Comparison of ENCODE assay signal across 8 cellular contexts in genomic region chr14:75126679-75127473, GRCh38. TPM values are rescaled to one million over a fixed set of nuclear protein-coding genes. Genes with fewer than 3 reads are reported as not detected.
DNase-seq lines count a peak whose midpoint lies in the region; ATAC-seq lines count a peak whose summit lies in the region.

Gene NEK9, minus strand, starts transcription at chr14:75127048. Its CDS starts 127 bp downstream, at chr14:75126921.

- H2BK12ac ChIP-seq in mesenchymal stem cell (ENCODE audit: low read length in 2 of 2): peak within 1 kb of the TSS in 1 of 2 experiments; percentile 47

- H3K14ac ChIP-seq in mesenchymal stem cell (ENCODE audit: low read length in 2 of 2): peak within 1 kb of the TSS in 1 of 2 experiments; percentile 82

- peak within 1 kb of the TSS; percentile 95 to 100 for H3K18ac ChIP-seq in mesenchymal stem cell (ENCODE audit: low read depth in 1 of 2, low read length in 2 of 2)

- peak; percentile 84 for ATAC-seq in GM19463 (IDR thresholded peaks at IDR 0.05; ENCODE audit: unreplicated experiment)

- peak within 1 kb of the TSS; percentile 80 to 90 for H3K23ac ChIP-seq in mesenchymal stem cell (ENCODE audit: low read length in 2 of 2)

- peak within 1 kb of the TSS; percentile 92 to 93 for H3K4ac ChIP-seq in mesenchymal stem cell (ENCODE audit: low read depth in 1 of 2, low read length in 2 of 2)

- 3% methylated on average over 72 of the region's 76 CpGs for WGBS in mesenchymal stem cell

- H3K4me3 Mint-ChIP-seq in CD4-positive, alpha-beta memory T cell: peak within 1 kb of the TSS; percentile 88 to 98 (median 97)

- peak within 1 kb of the TSS; percentile 94 for H3K27ac ChIP-seq in CD4-positive, alpha-beta memory T cell (ENCODE audit: low read depth, low read length)
- peak within 1 kb of the TSS; percentile 91 for H3K27ac ChIP-seq in effector memory CD4-positive, alpha-beta T cell (ENCODE audit: insufficient read depth, low read length, poor library complexity, severe bottlenecking)
- peak within 1 kb of the TSS; percentile 59 for H3K27ac ChIP-seq in mesenchymal stem cell (ENCODE audit: low read length, poor library complexity, severe bottlenecking)

- peak within 1 kb of the TSS; percentile 60 for H2BK15ac ChIP-seq in mesenchymal stem cell (ENCODE audit: low read depth, poor library complexity, severe bottlenecking)

- peak within 1 kb of the TSS; percentile 99 for H4K91ac ChIP-seq in mesenchymal stem cell (ENCODE audit: low read length)

- H3K27ac Mint-ChIP-seq in CD4-positive, alpha-beta memory T cell: peak within 1 kb of the TSS; percentile 95 to 99 (median 99)

- peaks cover 29 to 52% (median 34%) of the 10 kb centered on the region in 4 donors for H3K4me1 Mint-ChIP-seq in CD4-positive, alpha-beta memory T cell

- peak within 1 kb of the TSS; percentile 61 for H3K4me2 ChIP-seq in mesenchymal stem cell (ENCODE audit: low read length, poor library complexity, severe bottlenecking)

- H3K4me3 ChIP-seq in CD4-positive, alpha-beta memory T cell (ENCODE audit: low read length in 2 of 2): peak within 1 kb of the TSS; percentile 80 to 99
- H3K4me3 ChIP-seq in effector memory CD4-positive, alpha-beta T cell (ENCODE audit: insufficient read depth, low read depth, low read length, poor library complexity, severe bottlenecking): peak within 1 kb of the TSS; percentile 70
- H3K4me3 ChIP-seq in mesenchymal stem cell (ENCODE audit: insufficient read depth in 1 of 2, low read depth in 1 of 2, low read length in 2 of 2): peak within 1 kb of the TSS; percentile 70 to 91

- H3K4me1 ChIP-seq in CD4-positive, alpha-beta memory T cell (ENCODE audit: insufficient read depth, low read length): peaks cover 42% of the 10 kb centered on the region
- H3K4me1 ChIP-seq in effector memory CD4-positive, alpha-beta T cell (ENCODE audit: control insufficient read depth, insufficient read depth, low read length, poor library complexity, severe bottlenecking): peaks cover 23% of the 10 kb centered on the region
- peaks cover 3% of the 10 kb centered on the region for H3K4me1 ChIP-seq in mesenchymal stem cell (ENCODE audit: control insufficient read depth, insufficient read depth, low read depth, low read length)

- peak within 1 kb of the TSS; percentile 93 for H3K9ac ChIP-seq in mesenchymal stem cell (ENCODE audit: low read length)

- no peak within 1 kb of the TSS for H2BK5ac ChIP-seq in mesenchymal stem cell (ENCODE audit: low read depth, low read length, poor library complexity, severe bottlenecking)

- no peaks in the 10 kb centered on the region for H3K9me3 ChIP-seq in CD4-positive, alpha-beta memory T cell (ENCODE audit: control insufficient read depth in 1 of 2, low read length in 2 of 2)
- no peaks in the 10 kb centered on the region for H3K9me3 ChIP-seq in effector memory CD4-positive, alpha-beta T cell (ENCODE audit: control insufficient read depth, low read length)
- no peaks in the 10 kb centered on the region for H3K9me3 ChIP-seq in mesenchymal stem cell (ENCODE audit: control insufficient read depth, low read length)

- CTCF ChIA-PET in CD4-positive, alpha-beta memory T cell (lab: Charles Lee; ENCODE audit: partially characterized antibody): interaction anchor here (0.7 to 10.5 kb wide), 6 partner anchors 10 to 398 kb away, joined by 3 to 273 read pairs (median 4); no protein-coding TSS in a partner anchor
- CTCF ChIA-PET in activated CD8-positive, alpha-beta memory T cell treated with anti-CD3 and anti-CD28 coated beads for 36 hours (lab: Charles Lee): interaction anchor here (0.6 to 1.2 kb wide), 3 partner anchors 181 to 436 kb away, joined by 3 to 4 read pairs (median 3); no protein-coding TSS in a partner anchor

- peaks cover 7% of the 10 kb centered on the region for H3K79me1 ChIP-seq in mesenchymal stem cell (replicated peaks; ENCODE audit: low read length, poor library complexity, severe bottlenecking)

- no peaks in the 10 kb centered on the region for H3K27me3 ChIP-seq in CD4-positive, alpha-beta memory T cell (ENCODE audit: insufficient read depth, low read length)
- no peaks in the 10 kb centered on the region for H3K27me3 ChIP-seq in effector memory CD4-positive, alpha-beta T cell (replicated peaks; ENCODE audit: control insufficient read depth, insufficient read depth, low read length, poor library complexity, severe bottlenecking)
- no peaks in the 10 kb centered on the region for H3K27me3 ChIP-seq in mesenchymal stem cell (ENCODE audit: control insufficient read depth in 1 of 2, insufficient read depth in 1 of 2, low read length in 2 of 2)

- H4K8ac ChIP-seq in mesenchymal stem cell (ENCODE audit: low read length): peak within 1 kb of the TSS; percentile 100

- H2BK120ac ChIP-seq in mesenchymal stem cell (ENCODE audit: low read depth, low read length): peak within 1 kb of the TSS; percentile 37

- no peaks in the 10 kb centered on the region for H3K9me3 Mint-ChIP-seq in CD4-positive, alpha-beta memory T cell

- H3K36me3 Mint-ChIP-seq in CD4-positive, alpha-beta memory T cell: peaks cover 0 to 26% of the 10 kb centered on the region in 2 donors

- DNase-seq in CD4-positive, alpha-beta memory T cell: peak; percentile 86 to 92 (median 90)
- DNase-seq in HS-5 (ENCODE audit: low read depth) (peak; percentile 50), NOMO-1 (lab: John Stamatoyannopoulos, UW; ENCODE audit: unreplicated experiment in 2 of 2) (peak; percentile 80 to 84), mesenchymal stem cell (peak; percentile 84)
- peak; percentile 65 to 81 (median 81) for DNase-seq in effector memory CD4-positive, alpha-beta T cell
- DNase-seq in stimulated activated CD8-positive, alpha-beta memory T cell treated with anti-CD3 and anti-CD28 coated beads, Interleukin-12 subunit alpha, Interleukin-12 subunit beta, amount 100 ng/mL, for 4 hours (ENCODE audit: low read depth): peak; percentile 75

- intact Hi-C loops in CD4-positive, alpha-beta memory T cell (cut with micrococcal nuclease): loop anchor here (1.0 to 5.0 kb wide), 7 partner anchors 49 to 535 kb away; partner anchors contain the start of genes EIF2B2, ERG28, TMED10 and TTLL5

- no peak within 1 kb of the TSS for H2AK5ac ChIP-seq in mesenchymal stem cell (ENCODE audit: low read length, severe bottlenecking)

- H3K36me3 ChIP-seq in CD4-positive, alpha-beta memory T cell (ENCODE audit: insufficient read depth, low read length): no peaks in the 10 kb centered on the region
- peaks cover 7% of the 10 kb centered on the region for H3K36me3 ChIP-seq in effector memory CD4-positive, alpha-beta T cell (ENCODE audit: control insufficient read depth, insufficient read depth, low read length)
- H3K36me3 ChIP-seq in mesenchymal stem cell (ENCODE audit: control insufficient read depth in 1 of 2, insufficient read depth in 2 of 2, low read depth in 1 of 2, low read length in 2 of 2): peaks cover 12 to 19% of the 10 kb centered on the region in 2 experiments

- H2AFZ ChIP-seq in mesenchymal stem cell (ENCODE audit: low read depth, low read length): peak within 1 kb of the TSS; percentile 92

- no peaks in the 10 kb centered on the region for H3K27me3 Mint-ChIP-seq in CD4-positive, alpha-beta memory T cell

- POLR2A ChIA-PET in CD4-positive, alpha-beta memory T cell (lab: Charles Lee; ENCODE audit: partially characterized antibody): interaction anchor here (0.6 to 2.7 kb wide), 26 partner anchors 9 to 533 kb away, joined by 3 to 18 read pairs (median 5); partner anchors contain the start of genes ACYP1, EIF2B2, ERG28 and TMED10
- POLR2A ChIA-PET in activated CD8-positive, alpha-beta memory T cell treated with anti-CD3 and anti-CD28 coated beads for 36 hours (lab: Charles Lee): interaction anchor here (0.6 to 1.8 kb wide), 9 partner anchors 49 to 388 kb away, joined by 3 to 10 read pairs (median 4); partner anchors contain the start of genes ACYP1 and ZC2HC1C

RNA-seq across cellular contexts. Expression of gene NEK9, which starts in this region (rescaled TPM):
- total RNA-seq in CD4-positive, alpha-beta memory T cell: 100 to 1,000 TPM; 129 to 133 TPM
- 10 to 100 TPM in 1 of 2 donors, 1 to 10 TPM in 1; 9.8 to 20.2 TPM for polyA plus RNA-seq in CD4-positive, alpha-beta memory T cell
- total RNA-seq in activated CD8-positive, alpha-beta memory T cell treated with anti-CD3 and anti-CD28 coated beads for 36 hours: 10 to 100 TPM; 58.6 to 60.2 TPM
- polyA plus RNA-seq in mesenchymal stem cell (2013, experiment 1 of 2): 26.4 TPM
- 26.7 TPM for polyA plus RNA-seq in mesenchymal stem cell (2013, experiment 2 of 2)

Comparison
In these comparisons a context has a peak if more than half of its experiments do, and no peak if none do; other contexts are left out.
1. Peak in every context shown above with its lines: DNase-seq, ATAC-seq, H3K4me3 ChIP-seq and H3K27ac ChIP-seq.